10 cellular contexts compared by ENCODE assay signal in the genomic region with DNA sequence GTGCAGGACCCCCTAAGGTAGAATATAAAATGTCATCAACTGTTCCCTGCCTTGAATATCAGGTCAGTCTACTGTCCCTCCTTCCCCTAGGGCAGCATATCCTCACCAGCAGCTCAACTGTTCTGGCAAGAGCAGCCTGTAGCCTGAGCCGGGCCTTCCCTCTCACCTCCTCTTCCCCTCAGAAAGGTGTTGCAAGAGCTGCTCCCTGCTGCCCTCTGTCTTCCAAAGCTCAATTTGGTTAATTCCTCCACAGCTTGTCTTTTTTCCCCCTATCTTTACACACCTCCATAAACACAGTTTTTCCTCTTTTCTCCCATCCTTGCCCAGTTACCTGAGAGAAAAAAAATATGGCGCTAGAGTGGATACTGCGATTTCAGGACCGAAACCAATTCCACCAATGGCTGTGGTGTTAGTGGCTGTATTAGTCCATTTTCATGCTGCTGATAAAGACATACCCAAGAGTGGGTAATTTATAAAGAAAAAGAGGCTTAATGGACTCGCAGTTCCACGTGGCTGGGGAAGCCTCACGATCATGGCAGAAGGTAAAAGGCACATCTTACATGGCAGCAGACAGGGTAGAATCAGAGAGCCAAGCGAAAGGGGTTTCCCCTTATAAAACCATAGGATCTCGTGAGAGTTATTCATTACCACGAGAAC.
DNase-seq lines count a peak whose midpoint lies in the region; ATAC-seq, FAIRE-seq and TF ChIP-seq lines count a peak whose summit lies in the region.
"Had no signal": no experiment of that assay in that cellular context is flagged by ENCODE, and none has a peak within 500 bp of the region (broad histone marks: within the 10 kb centered on the region; RNA-seq: fewer than 3 reads in every experiment).

No MANE protein-coding gene starts in this region.

- no peak overlapping the region for H3K4me3 Mint-ChIP-seq in stimulated activated naive CD8-positive, alpha-beta T cell treated with anti-CD3 and anti-CD28 coated beads, Interleukin-15, amount 100 ng/mL, for 72 hours
- H3K4me3 Mint-ChIP-seq: dendritic cell treated with granulocyte-macrophage colony-stimulating factor and Interleukin-4, amounts not matched to agents 40 ng/mL and 50 ng/mL, for 4 days had no signal

- H3K4me3 ChIP-seq in PC-9 (no peak overlapping the region), kidney (ENCODE audit: low read length in 2 of 2) (no peak overlapping the region)
- H3K4me3 ChIP-seq: BLaER1 treated with 17β-estradiol and CSF1 and Interleukin-3, amounts not matched to agents 10 nM and 100 nM had no signal

- no peak overlapping the region for H3K9ac ChIP-seq in kidney (ENCODE audit: low read length in 2 of 2)
- H3K9ac ChIP-seq: BLaER1 treated with 17β-estradiol and CSF1 and Interleukin-3, amounts not matched to agents 10 nM and 100 nM had no signal

- no peak overlapping the region for H2AFZ ChIP-seq in PC-9

- no peaks in the 10 kb centered on the region for H3K36me3 ChIP-seq in PC-9 (ENCODE audit: low read depth)
- no peaks in the 10 kb centered on the region for H3K36me3 ChIP-seq in kidney (ENCODE audit: control insufficient read depth in 1 of 2, insufficient read depth in 2 of 2, low read length in 2 of 2)
- H3K36me3 ChIP-seq: BLaER1 treated with 17β-estradiol and CSF1 and Interleukin-3, amounts not matched to agents 10 nM and 100 nM had no signal

- peak overlapping the region in 1 of 2 donors; percentile 47 for H3K27ac Mint-ChIP-seq in stimulated activated naive CD8-positive, alpha-beta T cell treated with anti-CD3 and anti-CD28 coated beads, Interleukin-15, amount 100 ng/mL, for 72 hours

- no peak for FAIRE-seq in kidney (lab: Jason Lieb, UNC)

- peaks cover 19% of the 10 kb centered on the region for H3F3A ChIP-seq in PC-9 (ENCODE audit: insufficient read depth, low read depth)

- intact Hi-C loops in PC-9 (cut with micrococcal nuclease; ENCODE audit: unreplicated experiment) (loop anchor here (1.0 to 5.0 kb wide), 2 partner anchors 92 to 376 kb away; no protein-coding TSS in a partner anchor), kidney (cut with DNase I) (no loop called here)

- DNase-seq in NCI-H1436 (lab: John Stamatoyannopoulos, UW) (peak; percentile 61), NCI-H1436 treated with DMSO at 0.1 percent for 48 hours (lab: John Stamatoyannopoulos, UW) (no peak), PC-9 (peak; percentile 60 to 65), astrocyte of the hippocampus (ENCODE audit: low read depth, low spot score) (peak; percentile 72), kidney (no peak)
- peak; percentile 25 to 35 for DNase-seq in stimulated activated naive CD8-positive, alpha-beta T cell treated with anti-CD3 and anti-CD28 coated beads, Interleukin-15, amount 100 ng/mL, for 72 hours

- H4K20me1 ChIP-seq in PC-9 (ENCODE audit: insufficient read depth), result no peaks in the 10 kb centered on the region
- H4K20me1 ChIP-seq: BLaER1 treated with 17β-estradiol and CSF1 and Interleukin-3, amounts not matched to agents 10 nM and 100 nM had no signal

- TF ChIP-seq CTCF in PC-9 (conservative IDR thresholded peaks at IDR 0.05) (peak; percentile 85), kidney (IDR thresholded peaks at IDR 0.05; ENCODE audit: borderline replicate concordance, extremely low read depth, insufficient read depth) (peak; percentile 59)

- ATAC-seq in GM21390 (IDR thresholded peaks at IDR 0.05; ENCODE audit: unreplicated experiment), result peak; percentile 96
- ATAC-seq in HG03571 (IDR thresholded peaks at IDR 0.05; ENCODE audit: unreplicated experiment), result peak; percentile 82
- peak; percentile 88 for ATAC-seq in stimulated activated naive CD8-positive, alpha-beta T cell treated with anti-CD3 and anti-CD28 coated beads, Interleukin-15, amount 100 ng/mL, for 72 hours

- no peaks in the 10 kb centered on the region for H3K27me3 ChIP-seq in PC-9 (ENCODE audit: insufficient read depth, low read depth)
- H3K27me3 ChIP-seq: BLaER1 treated with 17β-estradiol and CSF1 and Interleukin-3, amounts not matched to agents 10 nM and 100 nM had no signal

- POLR2A ChIA-PET in PC-9 (lab: Charles Lee; ENCODE audit: unreplicated experiment), result interaction anchor here (0.5 kb wide), 1 partner anchor 1649 kb away, joined by 3 read pairs; no protein-coding TSS in a partner anchor

- H3K9me3 ChIP-seq in PC-9 (ENCODE audit: insufficient read depth, low read depth), result 0 out of 2 replicates have a peak, but pooled peaks cover 2% of the 10 kb centered on the region
- no peaks in the 10 kb centered on the region for H3K9me3 ChIP-seq in kidney (ENCODE audit: control insufficient read depth in 1 of 2, low read length in 2 of 2)

- H3K27me3 Mint-ChIP-seq in stimulated activated naive CD8-positive, alpha-beta T cell treated with anti-CD3 and anti-CD28 coated beads, Interleukin-15, amount 100 ng/mL, for 72 hours, result no peaks in the 10 kb centered on the region

- H3K9me2 ChIP-seq in PC-9 (ENCODE audit: insufficient read depth), result no peaks in the 10 kb centered on the region

- CTCF ChIA-PET in PC-9 (lab: Charles Lee), result interaction anchor here (0.5 to 1.2 kb wide), 3 partner anchors 140 to 374 kb away, joined by 3 to 4 read pairs (median 4); no protein-coding TSS in a partner anchor

- BruUV-seq in PC-9 (replicated peaks; lab: Mats Ljungman, UMichigan), result no TSS peak

- H3K27ac ChIP-seq in PC-9, result no peak overlapping the region
- no peak overlapping the region for H3K27ac ChIP-seq in kidney (ENCODE audit: low read depth in 2 of 2, low read length in 2 of 2)

- peaks cover 11% of the 10 kb centered on the region for H3K4me1 Mint-ChIP-seq in stimulated activated naive CD8-positive, alpha-beta T cell treated with anti-CD3 and anti-CD28 coated beads, Interleukin-15, amount 100 ng/mL, for 72 hours

- H3K4me1 ChIP-seq in PC-9 (replicated peaks; ENCODE audit: insufficient read depth) (peaks cover 50% of the 10 kb centered on the region), kidney (ENCODE audit: control insufficient read depth in 1 of 2, insufficient read depth in 1 of 2, low read depth in 1 of 2, low read length in 2 of 2) (peaks cover 0 to 7% of the 10 kb centered on the region in 2 donors)

- no peaks in the 10 kb centered on the region for H3K9me3 Mint-ChIP-seq in stimulated activated naive CD8-positive, alpha-beta T cell treated with anti-CD3 and anti-CD28 coated beads, Interleukin-15, amount 100 ng/mL, for 72 hours

- no peaks in the 10 kb centered on the region for H3K79me2 ChIP-seq in PC-9 (ENCODE audit: low read depth)

- no peak overlapping the region for H3K4me2 ChIP-seq in PC-9

Comparison
In these comparisons a context has a peak if more than half of its experiments do, and no peak if none do; other contexts are left out.
1. DNase-seq: peak in NCI-H1436 (single experiment), PC-9 (2 of 2), astrocyte of the hippocampus (single experiment) and stimulated activated naive CD8-positive, alpha-beta T cell treated with anti-CD3 and anti-CD28 coated beads, Interleukin-15, amount 100 ng/mL, for 72 hours (2 of 2); none in NCI-H1436 treated with DMSO at 0.1 percent for 48 hours (single experiment) and kidney (single experiment).
2. Peak in every context shown above with its lines, with median percentiles within 50 percentile points of each other: ATAC-seq.